Comparison of ENCODE assay signal across 1 cellular context in genomic region chr1:247467008-247467572, GRCh38.
TF ChIP-seq lines count a peak whose summit lies in the region.

No MANE protein-coding gene starts in this region.

TF ChIP-seq in GM12878, 131 proteins besides CTCF, POLR2A, EP300 and RAD21:
- TF ChIP-seq E2F8 (IDR thresholded peaks at IDR 0.05; ENCODE audit: low read depth, partially characterized antibody) (no peak), LARP7 (IDR thresholded peaks at IDR 0.05) (no peak), SPI1 (IDR thresholded peaks at IDR 0.05; ENCODE audit: borderline replicate concordance, insufficient read depth, low read depth, low read length) (no peak), SMAD5 (IDR thresholded peaks at IDR 0.05; ENCODE audit: low read depth) (no peak), CHD4 (IDR thresholded peaks at IDR 0.05) (no peak), HDAC2 (IDR thresholded peaks at IDR 0.05) (no peak), PML (IDR thresholded peaks at IDR 0.05; ENCODE audit: low read length) (no peak), ZNF687 (IDR thresholded peaks at IDR 0.05) (no peak)
TF ChIP-seq in GM12878: peak in this region for 0.
